1 cellular context compared by ENCODE assay signal in the genomic region with DNA sequence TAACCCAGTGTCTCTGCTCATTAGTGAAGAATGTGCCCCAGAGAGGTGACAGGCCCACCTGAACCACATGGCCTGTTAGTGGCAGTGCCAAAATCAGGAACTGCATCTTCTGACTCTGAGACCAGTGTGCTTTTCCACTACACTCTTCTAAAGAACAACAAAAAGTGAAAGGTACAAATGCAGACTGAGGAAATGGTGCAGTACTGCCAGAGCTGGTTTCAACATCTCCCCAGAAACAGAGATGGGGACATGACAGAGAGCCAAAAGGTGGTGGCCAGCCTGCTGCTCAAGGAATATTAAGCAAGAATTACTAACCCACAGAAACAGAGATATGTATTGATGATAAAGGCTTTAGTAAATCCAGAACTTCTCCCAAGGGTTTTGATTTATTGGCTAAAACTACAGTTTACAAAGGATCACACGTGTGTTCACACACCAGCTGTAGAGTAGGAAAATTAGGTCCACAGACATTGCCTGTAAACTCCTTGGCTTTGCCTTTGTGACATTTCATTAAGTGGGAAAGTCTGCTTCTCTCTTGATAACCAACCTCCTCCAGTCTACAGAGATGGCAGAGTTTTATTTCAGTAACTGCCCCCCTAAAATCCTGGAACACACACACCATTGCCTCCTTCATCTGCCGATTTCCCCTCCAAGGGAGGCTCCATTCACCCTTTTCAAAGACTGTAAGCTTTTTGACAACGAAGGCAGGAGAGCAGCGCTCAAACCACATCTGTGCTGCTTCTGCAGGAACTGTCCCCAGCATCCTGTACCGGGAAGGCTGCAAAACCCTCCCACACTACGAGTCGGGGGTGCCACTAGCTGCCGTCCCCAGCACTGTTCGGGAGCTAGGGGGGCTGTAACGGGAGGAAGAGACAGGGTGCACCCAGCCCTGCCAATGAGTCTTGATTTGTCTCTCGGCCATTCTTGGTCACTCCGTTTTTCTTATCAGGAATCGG.
TF ChIP-seq lines count a peak whose summit lies in the region.

No MANE protein-coding gene starts in this region.

TF ChIP-seq in GM12878, 131 proteins besides CTCF, POLR2A, EP300 and RAD21:
- peak; percentile 11; the same call in 1 of the 2 replicates for TF ChIP-seq PKNOX1 (IDR thresholded peaks at IDR 0.05)
- peak; percentile 25; the same call in 1 of the 2 replicates for TF ChIP-seq BCL11A (IDR thresholded peaks at IDR 0.05; ENCODE audit: low read depth, low read length)
- no peak for TF ChIP-seq TCF12 (IDR thresholded peaks at IDR 0.05; ENCODE audit: low read depth, low read length)
- no peak for TF ChIP-seq BACH1 (IDR thresholded peaks at IDR 0.05; ENCODE audit: borderline replicate concordance)
- TF ChIP-seq SPI1 (IDR thresholded peaks at IDR 0.05; ENCODE audit: borderline replicate concordance, insufficient read depth, low read depth, low read length) = peak; percentile 83
- TF ChIP-seq JUNB (IDR thresholded peaks at IDR 0.05) = no peak
- TF ChIP-seq RUNX3 (IDR thresholded peaks at IDR 0.05; ENCODE audit: low read length) = peak; percentile 22; the same call in 1 of the 2 replicates
